In the genomic region with DNA sequence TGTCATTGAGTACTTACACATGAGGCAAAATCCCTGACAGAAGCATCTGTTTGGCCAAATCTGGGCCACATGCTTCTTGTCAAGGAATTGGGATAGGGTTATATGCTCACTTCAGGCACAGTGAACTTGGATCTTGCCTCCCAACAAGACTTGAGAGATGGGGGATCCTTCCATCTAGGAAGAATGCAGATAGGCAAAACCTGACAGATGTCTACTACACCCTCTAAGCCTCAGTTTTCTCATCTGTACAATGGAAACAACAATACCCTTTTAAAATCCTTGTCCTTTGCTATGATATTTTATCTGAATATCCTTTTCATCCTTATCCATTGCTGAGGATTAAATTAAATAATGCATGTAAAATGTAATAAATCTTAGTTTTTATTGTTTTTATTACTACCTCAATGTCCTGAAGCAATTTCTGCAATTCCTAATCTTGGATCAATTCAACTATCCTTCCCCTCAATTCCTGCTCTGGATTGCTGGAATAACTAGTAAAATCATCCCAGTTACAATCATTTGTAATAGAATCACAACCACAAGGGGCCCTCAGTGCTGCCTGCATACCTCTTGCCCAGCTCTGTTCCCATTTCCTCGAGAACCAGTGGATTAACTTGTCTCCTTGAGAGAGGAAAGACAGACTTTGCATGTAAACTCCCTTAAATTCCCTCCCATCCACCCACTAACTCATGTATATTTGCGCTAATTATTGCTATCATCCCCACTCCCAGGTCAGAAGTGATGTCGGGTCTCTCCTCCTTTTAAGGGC, we compare ENCODE assay signal across 11 cellular contexts. TPM values are rescaled to one million over a fixed set of nuclear protein-coding genes. Genes with fewer than 3 reads are reported as not detected.
DNase-seq lines count a peak whose midpoint lies in the region; ATAC-seq and TF ChIP-seq lines count a peak whose summit lies in the region.
"Had no signal": no experiment of that assay in that cellular context is flagged by ENCODE, and none has a peak within 500 bp of the region (broad histone marks: within the 10 kb centered on the region; RNA-seq: fewer than 3 reads in every experiment).

No MANE protein-coding gene starts in this region.

- no peaks in the 10 kb centered on the region for H4K20me1 ChIP-seq in PC-9 (ENCODE audit: insufficient read depth)

- POLR2A ChIA-PET in PC-9 (lab: Charles Lee; ENCODE audit: unreplicated experiment): no interaction called here

- TF ChIP-seq CTCF in PC-9 (conservative IDR thresholded peaks at IDR 0.05): peak; percentile 45; the same call in 1 of the 2 replicates
- peak in 4 of 6 experiments; percentile 13 to 26 (median 18) for TF ChIP-seq CTCF in esophagus squamous epithelium (IDR thresholded peaks at IDR 0.05)
- peak; percentile 16 for TF ChIP-seq CTCF in psoas muscle (IDR thresholded peaks at IDR 0.05)

- no peak overlapping the region for H3K4me2 ChIP-seq in PC-9

- H3K27me3 ChIP-seq in PC-9 (ENCODE audit: insufficient read depth, low read depth) (no peaks in the 10 kb centered on the region), esophagus squamous epithelium (no peaks in the 10 kb centered on the region), psoas muscle (ENCODE audit: insufficient read depth in 3 of 3, low read length in 2 of 3) (no peaks in the 10 kb centered on the region)

- intact Hi-C loops in PC-9 (cut with micrococcal nuclease; ENCODE audit: unreplicated experiment): no loop called here
- intact Hi-C loops in esophagus squamous epithelium (cut with DNase I): no loop called here
- intact Hi-C loops in psoas muscle (cut with DNase I): loop anchor here in 1 of 2 donors (10.0 kb wide), 1 partner anchor 89 kb away; no protein-coding TSS in a partner anchor

- no peak overlapping the region for H2AFZ ChIP-seq in PC-9

- no peak overlapping the region for H3K27ac ChIP-seq in PC-9
- H3K27ac ChIP-seq in esophagus squamous epithelium: no peak overlapping the region
- no peak overlapping the region for H3K27ac ChIP-seq in psoas muscle

- H3K9me3 ChIP-seq in PC-9 (ENCODE audit: insufficient read depth, low read depth) (no peaks in the 10 kb centered on the region), esophagus squamous epithelium (no peaks in the 10 kb centered on the region), psoas muscle (no peaks in the 10 kb centered on the region)

- no peak for TF ChIP-seq POLR2A in esophagus squamous epithelium (IDR thresholded peaks at IDR 0.05)

- CTCF ChIA-PET in PC-9 (lab: Charles Lee): interaction anchor here (0.6 kb wide), 1 partner anchor 43 kb away, joined by 3 read pairs; no protein-coding TSS in a partner anchor

- H3K36me3 ChIP-seq in PC-9 (ENCODE audit: low read depth) (no peaks in the 10 kb centered on the region), esophagus squamous epithelium (no peaks in the 10 kb centered on the region), psoas muscle (ENCODE audit: insufficient read depth in 1 of 2, low read depth in 1 of 2) (no peaks in the 10 kb centered on the region)

- ATAC-seq in psoas muscle: no peak
- ATAC-seq in HG03342 (IDR thresholded peaks at IDR 0.05; ENCODE audit: unreplicated experiment): no peak

- DNase-seq in NCI-H2227 (lab: John Stamatoyannopoulos, UW; ENCODE audit: unreplicated experiment): peak; percentile 36
- no peak for DNase-seq in NCI-H2227 treated with DMSO at 0.1 percent for 48 hours (lab: John Stamatoyannopoulos, UW)
- DNase-seq in PC-9: no peak
- no peak for DNase-seq in esophagus squamous epithelium (lab: John Stamatoyannopoulos, UW)
- DNase-seq in psoas muscle: no peak
- no peak for DNase-seq in activated CD8-positive, alpha-beta memory T cell treated with anti-CD3 and anti-CD28 coated beads, Interleukin-2, amount 50 U/mL, for 48 hours
- no peak for DNase-seq in epidermal melanocyte (ENCODE audit: insufficient read length, low spot score)
- DNase-seq: amniotic stem cell; NCI-H1436; stimulated activated CD4-positive, alpha-beta T cell treated with anti-CD3 and anti-CD28 coated beads, Interleukin-4, amount 100 ng/mL, for 24 hours had no signal

- no peak overlapping the region for H3K4me3 ChIP-seq in PC-9
- H3K4me3 ChIP-seq in esophagus squamous epithelium: no peak overlapping the region
- H3K4me3 ChIP-seq in psoas muscle: no peak overlapping the region

- WGBS in esophagus squamous epithelium, 2 donors: 38 to 46% methylated on average over 3 of the region's 3 CpGs
- 68 to 80% (median 72%) methylated on average over 3 of the region's 3 CpGs for WGBS in psoas muscle, 3 donors

- H3K79me2 ChIP-seq in PC-9 (ENCODE audit: low read depth): no peaks in the 10 kb centered on the region

- no peaks in the 10 kb centered on the region for H3K9me2 ChIP-seq in PC-9 (ENCODE audit: insufficient read depth)

- H3K4me1 ChIP-seq in PC-9 (replicated peaks; ENCODE audit: insufficient read depth) (no peaks in the 10 kb centered on the region), esophagus squamous epithelium (peaks cover 0 to 7% (median 0%) of the 10 kb centered on the region in 3 donors), psoas muscle (no peaks in the 10 kb centered on the region)

- BruUV-seq in PC-9 (replicated peaks; lab: Mats Ljungman, UMichigan): no TSS peak

- no peaks in the 10 kb centered on the region for H3F3A ChIP-seq in PC-9 (ENCODE audit: insufficient read depth, low read depth)

RNA-seq across cellular contexts. Expression of a gene that starts 8.1 kb away (rescaled TPM):
- 10.4 and 16.8 TPM in 2 replicates for total RNA-seq in PC-9 (2021)
- 10 to 100 TPM in 3 of 4 donors, 1 to 10 TPM in 1; 6.8 to 23.1 (median 17.2) TPM for total RNA-seq in esophagus squamous epithelium
- total RNA-seq in psoas muscle: 10 to 100 TPM; 10.9 to 19.1 (median 13.2) TPM
- 10 to 100 TPM in 1 of 3 donors, 1 to 10 TPM in 2; 3.7 to 13.4 (median 3.8) TPM for polyA plus RNA-seq in psoas muscle
